22 cellular contexts compared by ENCODE assay signal in genomic region chr6:169332250-169332649, GRCh38.
"Had no signal": no experiment of that assay in that cellular context is flagged by ENCODE, and none has a peak within 500 bp of the region (broad histone marks: within the 10 kb centered on the region; RNA-seq: fewer than 3 reads in every experiment).

No MANE protein-coding gene starts in this region.

- H3K9me3 ChIP-seq: colonic mucosa, esophagus squamous epithelium, gastrocnemius medialis, gastroesophageal sphincter had no signal

- H3K27me3 ChIP-seq: colonic mucosa, esophagus squamous epithelium, foreskin keratinocyte, gastroesophageal sphincter had no signal

- H3K4me1 ChIP-seq: colonic mucosa, gastrocnemius medialis, heart left ventricle, heart right ventricle had no signal

- H3K27ac ChIP-seq: colonic mucosa, coronary artery, dorsolateral prefrontal cortex, epithelial cell of prostate, esophagus squamous epithelium, foreskin keratinocyte, gastrocnemius medialis, gastroesophageal sphincter, heart left ventricle, heart right ventricle had no signal

- DNase-seq: colonic mucosa; cortex of kidney; dermis blood vessel endothelial cell; dorsolateral prefrontal cortex; effector CD4-positive, alpha-beta T cell; effector CD8-positive, alpha-beta T cell; effector memory CD4-positive, alpha-beta T cell; effector memory CD8-positive, alpha-beta T cell; endodermal cell; erythroblast; esophagus squamous epithelium; foreskin fibroblast; foreskin keratinocyte; foreskin melanocyte; gastrocnemius medialis; glutamatergic neuron; head of caudate nucleus; heart left ventricle; heart right ventricle had no signal

- H3K36me3 ChIP-seq: colonic mucosa, esophagus squamous epithelium, gastrocnemius medialis, gastroesophageal sphincter, heart left ventricle, heart right ventricle had no signal

- H3K4me3 ChIP-seq: colonic mucosa, coronary artery, dorsolateral prefrontal cortex, esophagus squamous epithelium, gastrocnemius medialis, gastroesophageal sphincter, heart left ventricle, heart right ventricle had no signal
